8 cellular contexts compared by ENCODE assay signal in the genomic region with DNA sequence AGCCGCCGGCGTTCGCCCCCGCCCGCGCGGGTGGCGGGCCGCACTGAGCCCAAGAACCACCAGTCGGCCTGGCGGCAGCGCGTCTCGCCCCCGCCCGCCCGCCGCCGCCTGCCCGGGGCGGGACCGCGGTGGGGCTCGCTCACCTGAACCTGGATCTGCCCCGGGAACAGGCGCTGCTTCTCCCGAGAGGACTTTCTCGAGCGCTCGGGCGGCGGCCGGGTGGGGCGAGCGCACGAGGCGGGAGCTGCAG. TPM values are rescaled to one million over a fixed set of nuclear protein-coding genes. Genes with fewer than 3 reads are reported as not detected.
A peak's percentile ranks its signal among the peaks of the same experiment; 100 is the strongest.
DNase-seq lines count a peak whose midpoint lies in the region; ATAC-seq and TF ChIP-seq lines count a peak whose summit lies in the region.

No MANE protein-coding gene starts in this region.

- H3K4me3 ChIP-seq in NT2/D1 (ENCODE audit: insufficient read length, low read depth) (peak overlapping the region; percentile 84), esophagus (ENCODE audit: low read depth in 1 of 2, low read length in 2 of 2) (peak overlapping the region; percentile 69 to 97)

- peak overlapping the region; percentile 98 to 100 for H3K27ac ChIP-seq in esophagus (ENCODE audit: low read depth in 2 of 2, low read length in 1 of 2)

- peaks cover 3% of the 10 kb centered on the region for H3K36me3 Mint-ChIP-seq in progenitor cell of endocrine pancreas (ENCODE audit: insufficient read depth)

- H3K4me3 Mint-ChIP-seq in progenitor cell of endocrine pancreas (ENCODE audit: low read depth), result peak overlapping the region; percentile 66

- H3K9ac ChIP-seq in NT2/D1 (ENCODE audit: insufficient read length, low read depth), result peak overlapping the region; percentile 92

- H3K4me1 ChIP-seq in NT2/D1 (ENCODE audit: insufficient read depth, insufficient read length) (peaks cover 5% of the 10 kb centered on the region), esophagus (ENCODE audit: control insufficient read depth in 2 of 2, insufficient read depth in 2 of 2, low read length in 1 of 2) (peaks cover 0 to 4% of the 10 kb centered on the region in 2 donors)

- no peak for TF ChIP-seq CTCF in progenitor cell of endocrine pancreas (IDR thresholded peaks at IDR 0.05; ENCODE audit: unreplicated experiment)

- 0% methylated on average over 14 to 38 of the region's 38 CpGs for WGBS in esophagus, 2 donors

- ATAC-seq in GM21526 (IDR thresholded peaks at IDR 0.05; ENCODE audit: low FRiP score, unreplicated experiment), result peak; percentile 11

- no peaks in the 10 kb centered on the region for H3K27me3 Mint-ChIP-seq in progenitor cell of endocrine pancreas

- H3K36me3 ChIP-seq in NT2/D1 (ENCODE audit: insufficient read depth, insufficient read length, low read length) (peaks cover 38% of the 10 kb centered on the region), esophagus (ENCODE audit: control insufficient read depth in 2 of 2, insufficient read depth in 2 of 2, low read length in 1 of 2) (no peaks in the 10 kb centered on the region)

- no peaks in the 10 kb centered on the region for H3K9me3 Mint-ChIP-seq in progenitor cell of endocrine pancreas (ENCODE audit: low read depth)

- no peak for DNase-seq in NT2/D1 (ENCODE audit: low read depth, low spot score)
- no peak for DNase-seq in progenitor cell of endocrine pancreas (ENCODE audit: low spot score, unreplicated experiment)
- no peak for DNase-seq in Kasumi-1 (lab: John Stamatoyannopoulos, UW)
- no peak for DNase-seq in iPS-NIHi7 (ENCODE audit: extremely low spot score)
- DNase-seq in DMS153 (lab: John Stamatoyannopoulos, UW), result no peak
- DNase-seq in DMS114 treated with DMSO at 0.1 percent for 48 hours (lab: John Stamatoyannopoulos, UW; ENCODE audit: unreplicated experiment), result no peak

- no peaks in the 10 kb centered on the region for H3K9me3 ChIP-seq in NT2/D1 (ENCODE audit: insufficient read depth, low read length)
- no peaks in the 10 kb centered on the region for H3K9me3 ChIP-seq in esophagus (ENCODE audit: control insufficient read depth in 2 of 2, insufficient read depth in 1 of 2, low read depth in 1 of 2, low read length in 1 of 2)

- H3K4me1 Mint-ChIP-seq in progenitor cell of endocrine pancreas (ENCODE audit: low read depth), result peaks cover 28% of the 10 kb centered on the region

- peak overlapping the region; percentile 78 for H3K27ac Mint-ChIP-seq in progenitor cell of endocrine pancreas

- H3K27me3 ChIP-seq in NT2/D1 (ENCODE audit: insufficient read depth, insufficient read length) (no peaks in the 10 kb centered on the region), esophagus (ENCODE audit: control insufficient read depth in 1 of 2, insufficient read depth in 2 of 2, low read length in 2 of 2) (no peaks in the 10 kb centered on the region)

RNA-seq across cellular contexts. Expression of gene MYH9, which starts 0.2 kb away (rescaled TPM):
- 100 to 1,000 TPM; 107 to 114 TPM for polyA plus RNA-seq in esophagus
- 299 and 306 TPM in 2 replicates for total RNA-seq in progenitor cell of endocrine pancreas
